In genomic region chr3:31448035-31448881, GRCh38 we compare ENCODE assay signal across 8 cellular contexts.
DNase-seq lines count a peak whose midpoint lies in the region; ATAC-seq lines count a peak whose summit lies in the region.

No MANE protein-coding gene starts in this region.

- H3K9me3 Mint-ChIP-seq in activated CD4-positive, alpha-beta T cell treated with anti-CD3 and anti-CD28 coated beads, Interleukin-2, amount 10 ng/mL, durations not matched to agents 24 days and 14 days, result peaks cover 22% of the 10 kb centered on the region

- ATAC-seq in GM18517 (IDR thresholded peaks at IDR 0.05; ENCODE audit: unreplicated experiment) (peak; percentile 61), HG03159 (IDR thresholded peaks at IDR 0.05; ENCODE audit: unreplicated experiment) (peak; percentile 71)

- no peak overlapping the region for H3K4me3 Mint-ChIP-seq in activated CD4-positive, alpha-beta T cell treated with anti-CD3 and anti-CD28 coated beads, Interleukin-2, amount 10 ng/mL, durations not matched to agents 24 days and 14 days

- intact Hi-C loops in activated CD4-positive, alpha-beta T cell treated with anti-CD3 and anti-CD28 coated beads, Interleukin-2, amount 10 ng/mL, durations not matched to agents 24 days and 14 days (cut with micrococcal nuclease), result no loop called here

- H3K36me3 Mint-ChIP-seq in activated CD4-positive, alpha-beta T cell treated with anti-CD3 and anti-CD28 coated beads, Interleukin-2, amount 10 ng/mL, durations not matched to agents 24 days and 14 days (ENCODE audit: low read depth), result peaks cover 8% of the 10 kb centered on the region

- peaks cover 11% of the 10 kb centered on the region for H3K4me1 Mint-ChIP-seq in activated CD4-positive, alpha-beta T cell treated with anti-CD3 and anti-CD28 coated beads, Interleukin-2, amount 10 ng/mL, durations not matched to agents 24 days and 14 days

- H3K27me3 Mint-ChIP-seq in activated CD4-positive, alpha-beta T cell treated with anti-CD3 and anti-CD28 coated beads, Interleukin-2, amount 10 ng/mL, durations not matched to agents 24 days and 14 days, result no peaks in the 10 kb centered on the region

- H3K27ac Mint-ChIP-seq in activated CD4-positive, alpha-beta T cell treated with anti-CD3 and anti-CD28 coated beads, Interleukin-2, amount 10 ng/mL, durations not matched to agents 24 days and 14 days, result peak overlapping the region; percentile 60

- DNase-seq in AML-193 (lab: John Stamatoyannopoulos, UW) (peak; percentile 5 to 22), iPS-NIHi11 (ENCODE audit: low spot score) (peak; percentile 52), NCI-H1048 (lab: John Stamatoyannopoulos, UW) (no peak), globus pallidus (ENCODE audit: low spot score) (no peak)
- peak; percentile 68 for DNase-seq in activated CD4-positive, alpha-beta T cell treated with anti-CD3 and anti-CD28 coated beads, Interleukin-2, amount 10 ng/mL, durations not matched to agents 24 days and 14 days
- DNase-seq in effector CD8-positive, alpha-beta T cell (lab: John Stamatoyannopoulos, UW), result no peak

Comparison
In these comparisons a context has a peak if more than half of its experiments do, and no peak if none do; other contexts are left out.
1. DNase-seq: peak in AML-193 (2 of 2), activated CD4-positive, alpha-beta T cell treated with anti-CD3 and anti-CD28 coated beads, Interleukin-2, amount 10 ng/mL, durations not matched to agents 24 days and 14 days (single experiment) and iPS-NIHi11 (single experiment); none in effector CD8-positive, alpha-beta T cell (single experiment), NCI-H1048 (single experiment) and globus pallidus (single experiment).